8 cellular contexts compared by ENCODE assay signal in the genomic region with DNA sequence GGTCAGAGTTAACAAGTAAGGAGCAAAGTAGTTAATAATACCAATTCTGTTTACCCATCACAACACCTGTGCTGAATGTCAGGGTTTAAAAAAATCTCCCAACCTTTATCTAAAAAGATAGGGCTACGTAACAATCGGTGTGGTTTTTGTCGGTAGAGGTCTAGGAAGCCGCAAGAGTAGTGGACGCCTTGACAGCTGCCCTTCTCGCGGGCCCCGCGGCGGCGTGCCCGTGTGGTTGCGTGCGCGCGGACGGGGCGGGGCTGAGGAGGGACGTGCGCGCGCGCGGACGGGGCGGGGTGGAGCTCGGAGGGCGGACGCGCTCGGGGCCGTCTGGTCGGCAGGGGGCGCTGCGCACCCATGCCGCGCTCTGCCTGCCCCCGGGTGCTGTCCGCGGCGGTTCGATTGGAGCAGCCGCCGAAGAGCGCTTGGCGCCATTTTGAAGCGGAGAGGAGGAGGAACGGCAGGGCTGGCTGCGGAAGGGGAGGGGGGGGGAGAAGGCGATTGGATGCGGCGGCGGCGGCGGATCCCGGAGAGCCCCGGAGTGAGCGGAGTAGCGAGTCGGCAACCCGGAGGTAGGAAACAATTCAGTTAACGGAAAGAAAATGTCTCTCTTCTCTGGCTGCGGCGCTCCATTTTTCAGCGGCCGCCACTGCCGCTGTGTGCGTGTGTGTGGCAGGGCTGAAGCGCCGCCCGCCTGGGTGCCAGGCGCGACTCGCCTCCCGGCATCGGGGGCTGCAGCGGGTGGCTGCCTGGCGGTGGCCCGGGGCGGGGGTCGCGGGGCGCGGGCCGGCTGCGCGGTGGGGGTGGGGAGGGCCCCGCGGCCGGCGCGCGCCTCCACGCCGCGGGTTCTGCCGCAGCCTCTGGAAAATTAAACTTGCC.
DNase-seq lines count a peak whose midpoint lies in the region; ATAC-seq, FAIRE-seq and TF ChIP-seq lines count a peak whose summit lies in the region.

A gene with protein sequence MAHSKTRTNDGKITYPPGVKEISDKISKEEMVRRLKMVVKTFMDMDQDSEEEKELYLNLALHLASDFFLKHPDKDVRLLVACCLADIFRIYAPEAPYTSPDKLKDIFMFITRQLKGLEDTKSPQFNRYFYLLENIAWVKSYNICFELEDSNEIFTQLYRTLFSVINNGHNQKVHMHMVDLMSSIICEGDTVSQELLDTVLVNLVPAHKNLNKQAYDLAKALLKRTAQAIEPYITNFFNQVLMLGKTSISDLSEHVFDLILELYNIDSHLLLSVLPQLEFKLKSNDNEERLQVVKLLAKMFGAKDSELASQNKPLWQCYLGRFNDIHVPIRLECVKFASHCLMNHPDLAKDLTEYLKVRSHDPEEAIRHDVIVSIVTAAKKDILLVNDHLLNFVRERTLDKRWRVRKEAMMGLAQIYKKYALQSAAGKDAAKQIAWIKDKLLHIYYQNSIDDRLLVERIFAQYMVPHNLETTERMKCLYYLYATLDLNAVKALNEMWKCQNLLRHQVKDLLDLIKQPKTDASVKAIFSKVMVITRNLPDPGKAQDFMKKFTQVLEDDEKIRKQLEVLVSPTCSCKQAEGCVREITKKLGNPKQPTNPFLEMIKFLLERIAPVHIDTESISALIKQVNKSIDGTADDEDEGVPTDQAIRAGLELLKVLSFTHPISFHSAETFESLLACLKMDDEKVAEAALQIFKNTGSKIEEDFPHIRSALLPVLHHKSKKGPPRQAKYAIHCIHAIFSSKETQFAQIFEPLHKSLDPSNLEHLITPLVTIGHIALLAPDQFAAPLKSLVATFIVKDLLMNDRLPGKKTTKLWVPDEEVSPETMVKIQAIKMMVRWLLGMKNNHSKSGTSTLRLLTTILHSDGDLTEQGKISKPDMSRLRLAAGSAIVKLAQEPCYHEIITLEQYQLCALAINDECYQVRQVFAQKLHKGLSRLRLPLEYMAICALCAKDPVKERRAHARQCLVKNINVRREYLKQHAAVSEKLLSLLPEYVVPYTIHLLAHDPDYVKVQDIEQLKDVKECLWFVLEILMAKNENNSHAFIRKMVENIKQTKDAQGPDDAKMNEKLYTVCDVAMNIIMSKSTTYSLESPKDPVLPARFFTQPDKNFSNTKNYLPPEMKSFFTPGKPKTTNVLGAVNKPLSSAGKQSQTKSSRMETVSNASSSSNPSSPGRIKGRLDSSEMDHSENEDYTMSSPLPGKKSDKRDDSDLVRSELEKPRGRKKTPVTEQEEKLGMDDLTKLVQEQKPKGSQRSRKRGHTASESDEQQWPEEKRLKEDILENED (N-terminal part only) (plus strand): TSS at position 431 of the 879 bp plus-strand sequence. CDS start 62,321 bp downstream, outside the sequence.

- peak; percentile 45 for TF ChIP-seq CTCF in AG09319 (IDR thresholded peaks at IDR 0.05; ENCODE audit: low read depth, low read length)

- peak; percentile 24 for FAIRE-seq in islet of Langerhans (lab: Jason Lieb, UNC)

- ATAC-seq in GM19023 (IDR thresholded peaks at IDR 0.05; ENCODE audit: unreplicated experiment), result peak; percentile 82
- peak; percentile 80 for ATAC-seq in HG03280 (IDR thresholded peaks at IDR 0.05; ENCODE audit: unreplicated experiment)

- peak; percentile 87 for DNase-seq in AG09319 (ENCODE audit: extremely low read depth, low read depth)
- peak; percentile 71 for DNase-seq in NCI-H345 treated with DMSO at 0.1 percent for 48 hours (lab: John Stamatoyannopoulos, UW; ENCODE audit: unreplicated experiment)
- peak; percentile 88 for DNase-seq in activated CD4-positive, CD25-positive, alpha-beta regulatory T cell treated with anti-CD3 and anti-CD28 coated beads, Interleukin-2, amount 50 U/mL, for 16 hours (ENCODE audit: low read depth, low spot score)
- peak; percentile 93 for DNase-seq in cerebellar cortex (ENCODE audit: low spot score)
- DNase-seq in stimulated activated CD4-positive, alpha-beta T cell treated with anti-CD3 and anti-CD28 coated beads, Interleukin-12 subunit alpha, Interleukin-12 subunit beta, amount 100 ng/mL, for 4 hours, result peak; percentile 95

Comparison
In these comparisons a context has a peak if more than half of its experiments do, and no peak if none do; other contexts are left out.
1. Peak in every context shown above with its lines: DNase-seq and ATAC-seq.